In the genomic region with DNA sequence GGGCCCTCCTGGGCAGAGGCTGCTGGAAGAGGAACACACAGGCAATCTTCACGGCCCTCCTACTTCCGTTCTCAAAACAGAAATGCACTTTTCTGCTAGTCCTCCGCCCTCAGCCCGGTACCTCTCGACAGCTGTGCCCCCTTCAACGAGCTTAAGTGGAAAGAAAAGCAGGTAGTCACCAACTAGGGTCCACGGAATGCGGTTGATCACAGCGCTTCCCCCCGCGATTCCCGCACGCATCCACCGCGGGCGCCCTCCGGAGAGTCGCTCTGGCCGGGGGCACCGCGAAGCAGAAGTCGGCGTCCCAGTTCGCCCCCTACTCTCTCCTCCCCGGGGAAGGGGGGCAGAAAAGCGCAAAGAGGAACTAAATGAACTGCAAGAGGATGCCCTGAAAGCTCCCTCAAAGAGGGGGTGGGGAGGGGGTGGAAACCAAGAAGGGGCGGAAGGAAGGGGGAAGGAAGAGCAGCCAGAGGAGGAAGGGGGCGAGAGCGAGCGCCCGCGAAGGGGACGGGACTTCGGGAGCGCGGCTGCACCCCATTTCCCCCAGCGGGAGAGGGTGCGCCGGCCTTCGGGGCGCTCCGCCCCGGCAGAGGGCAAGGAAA, we compare ENCODE assay signal across 8 cellular contexts. TPM values are rescaled to one million over a fixed set of nuclear protein-coding genes. Genes with fewer than 3 reads are reported as not detected.
DNase-seq lines count a peak whose midpoint lies in the region; ATAC-seq and TF ChIP-seq lines count a peak whose summit lies in the region.

No MANE protein-coding gene starts in this region.

- H3K9me3 Mint-ChIP-seq in neural progenitor cell: no peaks in the 10 kb centered on the region

- H3F3A ChIP-seq in neural progenitor cell (ENCODE audit: low read depth): peaks cover 10% of the 10 kb centered on the region

- H3K4me3 Mint-ChIP-seq in neural progenitor cell: peak overlapping the region; percentile 95

- TF ChIP-seq CTCF in Peyer's patch (IDR thresholded peaks at IDR 0.05) (no peak), fibroblast of the aortic adventitia (IDR thresholded peaks at IDR 0.05; ENCODE audit: insufficient read depth, low read length) (peak; percentile 8), neural progenitor cell (IDR thresholded peaks at IDR 0.05) (peak; percentile 3)

- ATAC-seq in GM18502 (IDR thresholded peaks at IDR 0.05; ENCODE audit: poor library complexity, unreplicated experiment) (peak; percentile 11), HG03159 (IDR thresholded peaks at IDR 0.05; ENCODE audit: unreplicated experiment) (peak; percentile 7)

- peaks cover 25% of the 10 kb centered on the region for H3K4me1 Mint-ChIP-seq in neural progenitor cell

- H3K27ac Mint-ChIP-seq in neural progenitor cell: peak overlapping the region; percentile 57

- H4K20me1 ChIP-seq in neural progenitor cell (ENCODE audit: low read depth): peaks cover 35% of the 10 kb centered on the region

- H3K27me3 ChIP-seq in Peyer's patch: no peaks in the 10 kb centered on the region
- no peaks in the 10 kb centered on the region for H3K27me3 ChIP-seq in neural progenitor cell
- no peaks in the 10 kb centered on the region for H3K27me3 ChIP-seq in stomach smooth muscle (ENCODE audit: control insufficient read depth in 1 of 2, insufficient read depth in 2 of 2, low read length in 2 of 2)

- H3K27me3 Mint-ChIP-seq in neural progenitor cell (ENCODE audit: insufficient read depth, low read depth): peaks cover 2% of the 10 kb centered on the region

- no peak for TF ChIP-seq POLR2A in Peyer's patch (IDR thresholded peaks at IDR 0.05)

- H3K9me3 ChIP-seq in Peyer's patch (no peaks in the 10 kb centered on the region), neural progenitor cell (ENCODE audit: low read depth) (no peaks in the 10 kb centered on the region), stomach smooth muscle (ENCODE audit: control insufficient read depth in 2 of 2, low read length in 2 of 2) (no peaks in the 10 kb centered on the region)

- no peaks in the 10 kb centered on the region for H3K36me3 Mint-ChIP-seq in neural progenitor cell

- peak overlapping the region; percentile 86 for H3K4me2 ChIP-seq in neural progenitor cell

- H3K4me3 ChIP-seq in Peyer's patch: peak overlapping the region; percentile 81 to 97 (median 88)
- H3K4me3 ChIP-seq in fibroblast of the aortic adventitia (ENCODE audit: low read depth, low read length): peak overlapping the region; percentile 92
- peak overlapping the region; percentile 95 for H3K4me3 ChIP-seq in neural progenitor cell
- peak overlapping the region; percentile 89 to 93 for H3K4me3 ChIP-seq in stomach smooth muscle (ENCODE audit: low read length in 2 of 2)

- H3K9ac ChIP-seq in neural progenitor cell (peak overlapping the region; percentile 83), stomach smooth muscle (ENCODE audit: low read length in 2 of 2) (peak overlapping the region; percentile 88 to 91)

- peak overlapping the region; percentile 90 for H2AFZ ChIP-seq in neural progenitor cell (replicated peaks)

- H3K79me2 ChIP-seq in neural progenitor cell (ENCODE audit: low read depth): peaks cover 53% of the 10 kb centered on the region

- DNase-seq in 8988T: peak; percentile 48
- DNase-seq in Peyer's patch: peak; percentile 67 to 75 (median 71)
- peak; percentile 35 for DNase-seq in activated effector memory CD4-positive, alpha-beta T cell treated with Interleukin-2 at 50 U/mL for 16 hours
- DNase-seq in fibroblast of the aortic adventitia (ENCODE audit: low read depth): peak; percentile 39
- peak; percentile 63 for DNase-seq in neural progenitor cell (ENCODE audit: low spot score)

- H3K4me1 ChIP-seq in Peyer's patch: peaks cover 0 to 31% (median 7%) of the 10 kb centered on the region in 4 donors
- peaks cover 6% of the 10 kb centered on the region for H3K4me1 ChIP-seq in neural progenitor cell
- H3K4me1 ChIP-seq in stomach smooth muscle (ENCODE audit: control insufficient read depth, insufficient read depth, low read length): peaks cover 10% of the 10 kb centered on the region

- H3K27ac ChIP-seq in Peyer's patch (peak overlapping the region; percentile 95 to 100 (median 96)), neural progenitor cell (peak overlapping the region; percentile 93), stomach smooth muscle (ENCODE audit: low read length) (peak overlapping the region; percentile 84)

- H3K36me3 ChIP-seq in Peyer's patch (no peaks in the 10 kb centered on the region), neural progenitor cell (no peaks in the 10 kb centered on the region), stomach smooth muscle (ENCODE audit: control insufficient read depth in 2 of 2, insufficient read depth in 2 of 2, low read length in 2 of 2) (no peaks in the 10 kb centered on the region)

RNA-seq across cellular contexts. Expression of a gene that starts 0.7 kb away (rescaled TPM):
- total RNA-seq in Peyer's patch: 10 to 100 TPM; 63.7 to 96.6 (median 65.9) TPM
- 92.3 and 113 TPM in 2 replicates for total RNA-seq in fibroblast of the aortic adventitia (ENCODE audit: low replicate concordance)
- total RNA-seq in neural progenitor cell (ENCODE audit: low replicate concordance): 54.7 and 68.4 TPM in 2 replicates

Comparison
In these comparisons a context has a peak if more than half of its experiments do, and no peak if none do; other contexts are left out.
1. Peak in every context shown above with its lines: DNase-seq, ATAC-seq, H3K4me3 ChIP-seq and H3K27ac ChIP-seq.
2. CTCF ChIP-seq: peak in fibroblast of the aortic adventitia (single experiment) and neural progenitor cell (single experiment); none in Peyer's patch (0 of 6).